In the genomic region with DNA sequence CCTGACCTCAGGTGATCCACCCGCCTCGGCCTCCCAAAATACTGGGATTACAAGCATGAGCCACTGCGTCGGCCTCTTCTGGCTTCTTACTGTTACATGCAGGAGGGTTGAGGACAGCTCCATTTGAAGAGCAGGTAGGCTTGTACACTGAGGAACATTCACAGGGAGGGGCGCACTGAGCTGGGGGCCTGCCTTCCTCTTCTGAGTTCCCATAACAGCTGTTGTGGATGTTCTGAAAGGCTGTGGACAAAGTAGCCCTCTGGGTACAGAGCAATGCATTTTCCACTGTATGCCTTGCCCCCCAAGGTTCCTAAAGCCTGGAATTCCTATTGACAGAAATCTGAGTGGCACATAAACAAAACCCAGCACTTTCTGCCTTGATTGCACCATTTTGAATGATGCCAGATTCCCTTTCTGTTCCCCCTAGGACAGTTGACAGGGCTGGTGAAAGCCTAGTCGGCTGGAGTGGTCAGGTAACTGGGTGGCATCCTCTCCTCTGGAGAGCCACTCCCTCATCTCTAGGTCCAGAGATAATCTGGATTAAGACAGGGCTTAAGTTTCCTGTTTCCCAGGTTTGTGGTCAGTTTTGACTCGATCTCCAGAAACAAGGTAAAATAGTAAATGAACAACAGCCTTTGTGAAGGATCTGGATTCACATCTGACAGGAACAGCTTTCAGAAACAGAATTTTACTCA, we compare ENCODE assay signal across 1 cellular context.
TF ChIP-seq lines count a peak whose summit lies in the region.

No MANE protein-coding gene starts in this region.

TF ChIP-seq in H1, 55 proteins besides CTCF, POLR2A, EP300 and RAD21:
- TF ChIP-seq, protein P1, sequence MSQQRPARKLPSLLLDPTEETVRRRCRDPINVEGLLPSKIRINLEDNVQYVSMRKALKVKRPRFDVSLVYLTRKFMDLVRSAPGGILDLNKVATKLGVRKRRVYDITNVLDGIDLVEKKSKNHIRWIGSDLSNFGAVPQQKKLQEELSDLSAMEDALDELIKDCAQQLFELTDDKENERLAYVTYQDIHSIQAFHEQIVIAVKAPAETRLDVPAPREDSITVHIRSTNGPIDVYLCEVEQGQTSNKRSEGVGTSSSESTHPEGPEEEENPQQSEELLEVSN (IDR thresholded peaks at IDR 0.05), result no peak
- no peak for TF ChIP-seq RBBP5 (IDR thresholded peaks at IDR 0.05; ENCODE audit: borderline replicate concordance, low read depth, low read length)
- TF ChIP-seq GABPA (IDR thresholded peaks at IDR 0.05; ENCODE audit: borderline replicate concordance, insufficient read depth, low read length), result no peak
- TF ChIP-seq POU5F1 (IDR thresholded peaks at IDR 0.05; ENCODE audit: low read depth, low read length), result no peak
- TF ChIP-seq SP1 (IDR thresholded peaks at IDR 0.05; ENCODE audit: low read depth, low read length), result no peak
- TF ChIP-seq, protein P2, sequence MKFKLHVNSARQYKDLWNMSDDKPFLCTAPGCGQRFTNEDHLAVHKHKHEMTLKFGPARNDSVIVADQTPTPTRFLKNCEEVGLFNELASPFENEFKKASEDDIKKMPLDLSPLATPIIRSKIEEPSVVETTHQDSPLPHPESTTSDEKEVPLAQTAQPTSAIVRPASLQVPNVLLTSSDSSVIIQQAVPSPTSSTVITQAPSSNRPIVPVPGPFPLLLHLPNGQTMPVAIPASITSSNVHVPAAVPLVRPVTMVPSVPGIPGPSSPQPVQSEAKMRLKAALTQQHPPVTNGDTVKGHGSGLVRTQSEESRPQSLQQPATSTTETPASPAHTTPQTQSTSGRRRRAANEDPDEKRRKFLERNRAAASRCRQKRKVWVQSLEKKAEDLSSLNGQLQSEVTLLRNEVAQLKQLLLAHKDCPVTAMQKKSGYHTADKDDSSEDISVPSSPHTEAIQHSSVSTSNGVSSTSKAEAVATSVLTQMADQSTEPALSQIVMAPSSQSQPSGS (IDR thresholded peaks at IDR 0.05; ENCODE audit: low read length), result no peak
- no peak for TF ChIP-seq TBP (IDR thresholded peaks at IDR 0.05; ENCODE audit: low read depth, low read length)
- no peak for TF ChIP-seq SUZ12 (IDR thresholded peaks at IDR 0.05; ENCODE audit: low read length)
- no peak for TF ChIP-seq CBX5 (IDR thresholded peaks at IDR 0.05; ENCODE audit: low read depth, low read length)
- no peak for TF ChIP-seq ASH2L (IDR thresholded peaks at IDR 0.05; ENCODE audit: low read length)
- no peak for TF ChIP-seq KDM4A (IDR thresholded peaks at IDR 0.05; ENCODE audit: low read depth, low read length, severe bottlenecking)
- no peak for TF ChIP-seq CHD7 (IDR thresholded peaks at IDR 0.05; ENCODE audit: insufficient replicate concordance, low read length)
- no peak for TF ChIP-seq RXRA (IDR thresholded peaks at IDR 0.05; ENCODE audit: insufficient read depth, low read depth, low read length)
- no peak for TF ChIP-seq SP2 (IDR thresholded peaks at IDR 0.05; ENCODE audit: low read length)
- TF ChIP-seq SIX5 (IDR thresholded peaks at IDR 0.05; ENCODE audit: low read depth, low read length), result no peak
- TF ChIP-seq USF2 (IDR thresholded peaks at IDR 0.05; ENCODE audit: low read length), result no peak
- TF ChIP-seq YY1 (IDR thresholded peaks at IDR 0.05; ENCODE audit: low read depth, low read length), result no peak
- no peak for TF ChIP-seq ATF3 (IDR thresholded peaks at IDR 0.05; ENCODE audit: insufficient read depth, low read depth, low read length)
- no peak for TF ChIP-seq GTF2F1 (IDR thresholded peaks at IDR 0.05; ENCODE audit: borderline replicate concordance, low read depth, low read length)
- no peak for TF ChIP-seq FOSL1 (IDR thresholded peaks at IDR 0.05; ENCODE audit: insufficient read depth, low read depth, low read length)
